ENCODE assay signal across 27 cellular contexts in genomic region chr7:136256491-136256890, GRCh38.
"Had no signal": no experiment of that assay in that cellular context is flagged by ENCODE, and none has a peak within 500 bp of the region (broad histone marks: within the 10 kb centered on the region; RNA-seq: fewer than 3 reads in every experiment).

No MANE protein-coding gene starts in this region.

- H3K27me3 ChIP-seq: esophagus squamous epithelium, gastrocnemius medialis, heart right ventricle, left lung had no signal

- H3K9me3 ChIP-seq: esophagus squamous epithelium, gastrocnemius medialis had no signal

- H3K4me1 ChIP-seq: esophagus squamous epithelium, gastrocnemius medialis, heart right ventricle, left lung, lower lobe of right lung had no signal

- H3K36me3 ChIP-seq: esophagus squamous epithelium, gastrocnemius medialis, heart right ventricle, left lung, lower lobe of right lung had no signal

- H3K27ac ChIP-seq: coronary artery, dorsolateral prefrontal cortex, epithelial cell of prostate, esophagus squamous epithelium, gastrocnemius medialis, heart right ventricle, left lung, lower lobe of right lung had no signal

- H3K4me3 ChIP-seq: coronary artery, dorsolateral prefrontal cortex, esophagus squamous epithelium, gastrocnemius medialis, heart right ventricle, left lung, lower lobe of right lung had no signal

- FAIRE-seq: colon, endothelial cell of umbilical vein, islet of Langerhans, keratinocyte had no signal

- ATAC-seq: esophagus mucosa; gastrocnemius medialis; heart right ventricle; left cardiac atrium; left lung; left ventricle myocardium superior; lower lobe of right lung; naive thymus-derived CD4-positive, alpha-beta T cell had no signal

- DNase-seq: dermis blood vessel endothelial cell; dorsolateral prefrontal cortex; effector CD4-positive, alpha-beta T cell; effector memory CD4-positive, alpha-beta T cell; erythroblast; esophagus squamous epithelium; foreskin fibroblast; foreskin melanocyte; gastrocnemius medialis; glutamatergic neuron; head of caudate nucleus; heart right ventricle; hippocampal formation; left cardiac atrium; left lung; left ventricle myocardium superior; lower lobe of right lung; mesendoderm; midbrain; naive thymus-derived CD4-positive, alpha-beta T cell had no signal
